In genomic region chrX:12974797-12975669, GRCh38 we compare ENCODE assay signal across 8 cellular contexts. TPM values are rescaled to one million over a fixed set of nuclear protein-coding genes. Genes with fewer than 3 reads are reported as not detected.
DNase-seq lines count a peak whose midpoint lies in the region; ATAC-seq and TF ChIP-seq lines count a peak whose summit lies in the region.

TSS of gene TMSB4X (plus strand) at chrX:12975110.

- H3K4me1 Mint-ChIP-seq in progenitor cell of endocrine pancreas (ENCODE audit: low read depth) = peaks cover 34% of the 10 kb centered on the region

- H3K4me1 ChIP-seq in urinary bladder (ENCODE audit: insufficient read depth) = no peaks in the 10 kb centered on the region

- peak within 1 kb of the TSS; percentile 92 for H3K4me3 ChIP-seq in urinary bladder (ENCODE audit: low read depth, low read length)

- 1% methylated on average over 60 of the region's 60 CpGs for WGBS in urinary bladder

- ATAC-seq in HG02678 (IDR thresholded peaks at IDR 0.05; ENCODE audit: unreplicated experiment) (peak; percentile 38), left cardiac atrium (peak; percentile 84 to 85)

- DNase-seq in GM04504 (ENCODE audit: low read depth) (peak; percentile 51), NCI-H146 (lab: John Stamatoyannopoulos, UW) (peak; percentile 90), T-helper 2 cell (peak; percentile 67 to 92 (median 75)), amniotic stem cell (lab: John Stamatoyannopoulos, UW) (peak; percentile 5), left cardiac atrium (peak; percentile 88), progenitor cell of endocrine pancreas (ENCODE audit: low spot score, unreplicated experiment) (peak; percentile 66)

- TF ChIP-seq CTCF in progenitor cell of endocrine pancreas (IDR thresholded peaks at IDR 0.05; ENCODE audit: unreplicated experiment) = no peak

- peak within 1 kb of the TSS; percentile 93 for H3K4me3 Mint-ChIP-seq in progenitor cell of endocrine pancreas (ENCODE audit: low read depth)

- H3K27me3 Mint-ChIP-seq in progenitor cell of endocrine pancreas = no peaks in the 10 kb centered on the region

- H3K27ac Mint-ChIP-seq in progenitor cell of endocrine pancreas = peak within 1 kb of the TSS; percentile 99

- H3K36me3 ChIP-seq in urinary bladder (ENCODE audit: insufficient read depth) = no peaks in the 10 kb centered on the region

- H3K9me3 Mint-ChIP-seq in progenitor cell of endocrine pancreas (ENCODE audit: low read depth) = peaks cover 12% of the 10 kb centered on the region

- peak within 1 kb of the TSS; percentile 91 for H3K27ac ChIP-seq in urinary bladder (ENCODE audit: low read depth)

- intact Hi-C loops in left cardiac atrium (cut with DNase I) = loop anchor here (5.0 to 10.0 kb wide), 3 partner anchors 122 to 510 kb away; no protein-coding TSS in a partner anchor

- H3K36me3 Mint-ChIP-seq in progenitor cell of endocrine pancreas (ENCODE audit: insufficient read depth) = peaks cover 21% of the 10 kb centered on the region

RNA-seq across cellular contexts. Expression of gene TMSB4X, which starts in this region (rescaled TPM):
- 1,000 to 10,000 TPM; 1,546 to 1,715 TPM for total RNA-seq in left cardiac atrium
- 1,699 and 1,780 TPM in 2 replicates for total RNA-seq in progenitor cell of endocrine pancreas
- total RNA-seq in urinary bladder = 4,785 TPM
- 4,487 TPM for polyA plus RNA-seq in urinary bladder

Comparison
In these comparisons a context has a peak if more than half of its experiments do, and no peak if none do; other contexts are left out.
1. Peak in every context shown above with its lines: DNase-seq, ATAC-seq, H3K4me3 ChIP-seq and H3K27ac ChIP-seq.
2. DNase-seq: peak in every context shown above with its lines; median percentile 90 in NCI-H146; 88 in left cardiac atrium; 75 in T-helper 2 cell; 66 in progenitor cell of endocrine pancreas; 51 in GM04504; 5 in amniotic stem cell.